11 cellular contexts compared by ENCODE assay signal in genomic region chr5:82334856-82335255, GRCh38. TPM values are rescaled to one million over a fixed set of nuclear protein-coding genes. Genes with fewer than 3 reads are reported as not detected.
DNase-seq lines count a peak whose midpoint lies in the region; TF ChIP-seq lines count a peak whose summit lies in the region.
"Had no signal": no experiment of that assay in that cellular context is flagged by ENCODE, and none has a peak within 500 bp of the region (broad histone marks: within the 10 kb centered on the region; RNA-seq: fewer than 3 reads in every experiment).

No MANE protein-coding gene starts in this region.

- H3K4me3 Mint-ChIP-seq in activated CD4-positive, alpha-beta T cell treated with anti-CD3 and anti-CD28 coated beads, Interleukin-2, amount 10 ng/mL, durations not matched to agents 24 days and 14 days: no peak overlapping the region

- no peak overlapping the region for H3K27ac Mint-ChIP-seq in activated CD4-positive, alpha-beta T cell treated with anti-CD3 and anti-CD28 coated beads, Interleukin-2, amount 10 ng/mL, durations not matched to agents 24 days and 14 days
- H3K27ac Mint-ChIP-seq: progenitor cell of endocrine pancreas had no signal

- H4K20me1 ChIP-seq in GM23248 (ENCODE audit: insufficient read depth): no peaks in the 10 kb centered on the region

- H3K9me3 Mint-ChIP-seq in activated CD4-positive, alpha-beta T cell treated with anti-CD3 and anti-CD28 coated beads, Interleukin-2, amount 10 ng/mL, durations not matched to agents 24 days and 14 days: peaks cover 7% of the 10 kb centered on the region

- H3K9ac ChIP-seq in GM23248 (peak overlapping the region; percentile 61), skeletal muscle tissue (ENCODE audit: low read depth in 1 of 3, low read length in 3 of 3) (peak overlapping the region; percentile 0 to 36 (median 34))

- in situ Hi-C loops in GM23248 (cut with MboI): loop anchor here (25.0 kb wide), 1 partner anchor 727 kb away; no protein-coding TSS in a partner anchor

- H3K36me3 Mint-ChIP-seq in activated CD4-positive, alpha-beta T cell treated with anti-CD3 and anti-CD28 coated beads, Interleukin-2, amount 10 ng/mL, durations not matched to agents 24 days and 14 days (ENCODE audit: low read depth): no peaks in the 10 kb centered on the region

- H3K4me2 ChIP-seq in GM23248 (ENCODE audit: unreplicated experiment): peak overlapping the region; percentile 61

- no peaks in the 10 kb centered on the region for H3K9me3 ChIP-seq in GM23248 (ENCODE audit: low read depth)
- no peaks in the 10 kb centered on the region for H3K9me3 ChIP-seq in adrenal gland (replicated peaks in 1 of 3)
- H3K9me3 ChIP-seq in left ventricle myocardium inferior (replicated peaks): no peaks in the 10 kb centered on the region
- H3K9me3 ChIP-seq in skeletal muscle tissue (ENCODE audit: control insufficient read depth in 3 of 3, low read length in 3 of 3): no peaks in the 10 kb centered on the region

- WGBS in GM23248 (ENCODE audit: low coverage in 1 of 2, low lambda C conversion rate in 2 of 2, missing lambda C conversion rate in 2 of 2), 2 experiments: 0 to 1% methylated on average over 4 of the region's 4 CpGs
- WGBS in adrenal gland, 4 donors: 57 to 74% (median 71%) methylated on average over 4 of the region's 4 CpGs

- H3K79me2 ChIP-seq in GM23248 (ENCODE audit: insufficient read depth): no peaks in the 10 kb centered on the region

- H3K27ac ChIP-seq in GM23248 (peak overlapping the region; percentile 88), adrenal gland (peak overlapping the region in 3 of 5 donors; percentile 49 to 67 (median 55)), left ventricle myocardium inferior (replicated peaks) (peak overlapping the region; percentile 76), skeletal muscle tissue (ENCODE audit: low read depth, low read length) (peak overlapping the region; percentile 73)

- H3K27me3 Mint-ChIP-seq in activated CD4-positive, alpha-beta T cell treated with anti-CD3 and anti-CD28 coated beads, Interleukin-2, amount 10 ng/mL, durations not matched to agents 24 days and 14 days: peaks cover 13% of the 10 kb centered on the region

- H3K4me1 ChIP-seq in GM23248 (ENCODE audit: insufficient read depth): peaks cover 61% of the 10 kb centered on the region
- H3K4me1 ChIP-seq in adrenal gland (replicated peaks in 1 of 2): peaks cover 7 to 15% of the 10 kb centered on the region in 2 donors
- H3K4me1 ChIP-seq in left ventricle myocardium inferior: peaks cover 59% of the 10 kb centered on the region
- peaks cover 25 to 38% (median 34%) of the 10 kb centered on the region in 3 donors for H3K4me1 ChIP-seq in skeletal muscle tissue (ENCODE audit: control insufficient read depth in 3 of 3, insufficient read depth in 3 of 3, low read length in 3 of 3)

- H3K36me3 ChIP-seq in GM23248 (ENCODE audit: low read depth) (no peaks in the 10 kb centered on the region), adrenal gland (replicated peaks in 1 of 2) (no peaks in the 10 kb centered on the region), left ventricle myocardium inferior (no peaks in the 10 kb centered on the region), skeletal muscle tissue (ENCODE audit: control insufficient read depth in 3 of 3, insufficient read depth in 3 of 3, low read length in 3 of 3) (no peaks in the 10 kb centered on the region)

- DNase-seq in GM23248 (peak; percentile 88), adrenal gland (no peak), left ventricle myocardium inferior (no peak), midbrain (lab: John Stamatoyannopoulos, UW) (no peak)
- no peak for DNase-seq in stimulated activated CD4-positive, alpha-beta T cell treated with anti-CD3 and anti-CD28 coated beads, Interleukin-4, amount 100 ng/mL, for 4 hours
- no peak for DNase-seq in activated effector memory CD4-positive, alpha-beta T cell treated with anti-CD3 and anti-CD28 coated beads, Interleukin-2, amount 50 U/mL, for 16 hours
- DNase-seq in activated CD4-positive, alpha-beta T cell treated with anti-CD3 and anti-CD28 coated beads, Interleukin-2, amount 10 ng/mL, durations not matched to agents 24 days and 14 days: no peak
- DNase-seq: activated T-cell treated with anti-CD3 and anti-CD28 coated beads, Interleukin-2, amount 50 U/mL, for 48 hours; NCI-H774 had no signal

- TF ChIP-seq POLR2A in adrenal gland (IDR thresholded peaks at IDR 0.05): no peak

- H2AFZ ChIP-seq in GM23248: peak overlapping the region; percentile 53

- H3K9me2 ChIP-seq in GM23248 (ENCODE audit: insufficient read depth): no peaks in the 10 kb centered on the region

- H3K27me3 ChIP-seq in GM23248 (replicated peaks; ENCODE audit: insufficient read depth): no peaks in the 10 kb centered on the region
- H3K27me3 ChIP-seq in adrenal gland: no peaks in the 10 kb centered on the region
- no peaks in the 10 kb centered on the region for H3K27me3 ChIP-seq in left ventricle myocardium inferior (ENCODE audit: low read depth)
- H3K27me3 ChIP-seq in skeletal muscle tissue (ENCODE audit: control insufficient read depth in 3 of 3, insufficient read depth in 3 of 3, low read length in 3 of 3): no peaks in the 10 kb centered on the region

- no peaks in the 10 kb centered on the region for H3K4me1 Mint-ChIP-seq in activated CD4-positive, alpha-beta T cell treated with anti-CD3 and anti-CD28 coated beads, Interleukin-2, amount 10 ng/mL, durations not matched to agents 24 days and 14 days

- TF ChIP-seq CTCF in adrenal gland (IDR thresholded peaks at IDR 0.05) (no peak), left ventricle myocardium inferior (IDR thresholded peaks at IDR 0.05; ENCODE audit: borderline replicate concordance) (no peak)

- peaks cover 51% of the 10 kb centered on the region for H3F3A ChIP-seq in GM23248 (ENCODE audit: insufficient read depth)

- H3K4me3 ChIP-seq in GM23248: peak overlapping the region; percentile 17
- no peak overlapping the region for H3K4me3 ChIP-seq in adrenal gland
- H3K4me3 ChIP-seq in left ventricle myocardium inferior: no peak overlapping the region
- peak overlapping the region in 2 of 3 donors; percentile 18 to 48 for H3K4me3 ChIP-seq in skeletal muscle tissue (ENCODE audit: low read length in 3 of 3)

- intact Hi-C loops in adrenal gland (cut with DNase I): no loop called here
- intact Hi-C loops in left ventricle myocardium inferior (cut with micrococcal nuclease): no loop called here
- intact Hi-C loops in activated CD4-positive, alpha-beta T cell treated with anti-CD3 and anti-CD28 coated beads, Interleukin-2, amount 10 ng/mL, durations not matched to agents 24 days and 14 days (cut with micrococcal nuclease): no loop called here

RNA-seq across cellular contexts. Expression of gene RPS23, which starts 56.7 kb away (rescaled TPM):
- 1,434 and 1,581 TPM in 2 replicates for total RNA-seq in GM23248 (2014; rRNA removed; shearing (Covaris generic))
- polyA plus RNA-seq in GM23248 (2016; fragmentation: Nextera tagmentation; extraction: Ambion mirVana) (921 and 936 TPM in 2 replicates), adrenal gland (1,000 to 10,000 TPM in 2 of 3 donors, 100 to 1,000 TPM in 1; 995 to 1,810 (median 1,703) TPM)
- total RNA-seq in adrenal gland (1,000 to 10,000 TPM; 1,251 to 2,306 (median 1,371) TPM), left ventricle myocardium inferior (1,103 TPM), skeletal muscle tissue (9,051 TPM)
- total RNA-seq in activated CD4-positive, alpha-beta T cell treated with anti-CD3 and anti-CD28 coated beads, Interleukin-2, amount 10 ng/mL, durations not matched to agents 24 days and 14 days: 2,481 and 2,489 TPM in 2 replicates

Comparison
In these comparisons a context has a peak if more than half of its experiments do, and no peak if none do; other contexts are left out.
1. H3K4me3 ChIP-seq: peak in GM23248 (single experiment) and skeletal muscle tissue (2 of 3); none in adrenal gland (0 of 4) and left ventricle myocardium inferior (single experiment).
2. Peak in every context shown above with its lines, with median percentiles within 50 percentile points of each other: H3K27ac ChIP-seq.